2 cellular contexts compared by ENCODE assay signal in the genomic region with DNA sequence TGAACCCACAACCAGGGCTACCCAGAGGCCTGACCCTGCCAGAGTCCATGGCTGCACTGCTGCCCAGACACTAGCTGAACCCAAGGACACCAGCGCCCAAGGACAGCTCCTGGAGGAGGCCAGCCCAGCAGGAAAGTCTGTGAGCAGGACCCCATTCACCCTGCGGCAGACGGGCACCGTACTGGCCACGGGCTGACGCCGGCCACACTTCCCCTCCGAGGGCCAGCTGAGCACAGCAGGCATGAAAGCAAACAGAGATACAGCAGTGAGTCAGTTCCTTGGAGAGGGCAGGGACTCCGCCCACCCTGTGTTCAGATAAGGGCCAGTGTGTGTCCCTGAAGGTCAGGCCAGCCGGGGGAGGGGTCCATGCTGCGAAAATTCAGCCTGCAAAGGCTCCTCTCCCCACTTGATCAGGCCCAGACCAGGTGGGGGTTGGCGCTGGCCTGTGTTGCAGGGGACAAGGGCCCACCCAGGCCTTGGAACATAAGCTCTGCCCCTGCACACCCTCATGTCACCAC.
TF ChIP-seq lines count a peak whose summit lies in the region.

No MANE protein-coding gene starts in this region.

TF ChIP-seq in IMR-90, 13 proteins besides CTCF, POLR2A, EP300 and RAD21:
- no peak for TF ChIP-seq MXI1 (IDR thresholded peaks at IDR 0.05; ENCODE audit: borderline replicate concordance, low read depth, low read length)
- TF ChIP-seq NFE2L2 (IDR thresholded peaks at IDR 0.05; ENCODE audit: low read depth, low read length): no peak
- no peak for TF ChIP-seq BHLHE40 (IDR thresholded peaks at IDR 0.05; ENCODE audit: low read depth, low read length)
- TF ChIP-seq SMC3 (IDR thresholded peaks at IDR 0.05; ENCODE audit: low read depth, low read length): no peak
- TF ChIP-seq, protein P1, sequence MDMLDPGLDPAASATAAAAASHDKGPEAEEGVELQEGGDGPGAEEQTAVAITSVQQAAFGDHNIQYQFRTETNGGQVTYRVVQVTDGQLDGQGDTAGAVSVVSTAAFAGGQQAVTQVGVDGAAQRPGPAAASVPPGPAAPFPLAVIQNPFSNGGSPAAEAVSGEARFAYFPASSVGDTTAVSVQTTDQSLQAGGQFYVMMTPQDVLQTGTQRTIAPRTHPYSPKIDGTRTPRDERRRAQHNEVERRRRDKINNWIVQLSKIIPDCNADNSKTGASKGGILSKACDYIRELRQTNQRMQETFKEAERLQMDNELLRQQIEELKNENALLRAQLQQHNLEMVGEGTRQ (IDR thresholded peaks at IDR 0.05; ENCODE audit: low read depth, low read length): no peak
- TF ChIP-seq MAFK (IDR thresholded peaks at IDR 0.05; ENCODE audit: low read depth, low read length): no peak
- TF ChIP-seq, protein P2, sequence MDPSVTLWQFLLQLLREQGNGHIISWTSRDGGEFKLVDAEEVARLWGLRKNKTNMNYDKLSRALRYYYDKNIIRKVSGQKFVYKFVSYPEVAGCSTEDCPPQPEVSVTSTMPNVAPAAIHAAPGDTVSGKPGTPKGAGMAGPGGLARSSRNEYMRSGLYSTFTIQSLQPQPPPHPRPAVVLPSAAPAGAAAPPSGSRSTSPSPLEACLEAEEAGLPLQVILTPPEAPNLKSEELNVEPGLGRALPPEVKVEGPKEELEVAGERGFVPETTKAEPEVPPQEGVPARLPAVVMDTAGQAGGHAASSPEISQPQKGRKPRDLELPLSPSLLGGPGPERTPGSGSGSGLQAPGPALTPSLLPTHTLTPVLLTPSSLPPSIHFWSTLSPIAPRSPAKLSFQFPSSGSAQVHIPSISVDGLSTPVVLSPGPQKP (IDR thresholded peaks at IDR 0.05; ENCODE audit: borderline replicate concordance, low read depth, low read length): no peak
- no peak for TF ChIP-seq FOS (IDR thresholded peaks at IDR 0.05; ENCODE audit: low read depth, low read length)
- no peak for TF ChIP-seq MAZ (IDR thresholded peaks at IDR 0.05; ENCODE audit: borderline replicate concordance, low read depth, low read length)
- no peak for TF ChIP-seq RFX5 (IDR thresholded peaks at IDR 0.05; ENCODE audit: low read depth, low read length)
- no peak for TF ChIP-seq CHD1 (IDR thresholded peaks at IDR 0.05; ENCODE audit: low read depth, low read length)
- TF ChIP-seq CEBPB (IDR thresholded peaks at IDR 0.05; ENCODE audit: low read depth, low read length): no peak
- no peak for TF ChIP-seq RCOR1 (IDR thresholded peaks at IDR 0.05; ENCODE audit: insufficient replicate concordance, low read length)

TF ChIP-seq in K562, 482 proteins besides CTCF, POLR2A, EP300 and RAD21 (continues in another document):
- TF ChIP-seq HNRNPH1 (optimal IDR thresholded peaks at IDR 0.05; ENCODE audit: low read depth, low read length): no peak
- TF ChIP-seq TFAM (CRISPR knock-in tag; conservative IDR thresholded peaks at IDR 0.05): no peak
- TF ChIP-seq ILK (tag; IDR thresholded peaks at IDR 0.05; ENCODE audit: borderline replicate concordance, low read depth): no peak
- TF ChIP-seq PTTG1 (tag; IDR thresholded peaks at IDR 0.05; ENCODE audit: low read depth): no peak
- TF ChIP-seq HDAC1 (IDR thresholded peaks at IDR 0.05): peak in 1 of 2 experiments; percentile 91; a peak in 2 of 4 replicates
- TF ChIP-seq ZBTB7A (IDR thresholded peaks at IDR 0.05; ENCODE audit: borderline replicate concordance, control insufficient read depth, low read depth, low read length): peak; percentile 78; the same call in 1 of the 2 replicates
- 0 out of 2 replicates have a peak, but pooled peaks have one; percentile 57 for TF ChIP-seq OTX1 (CRISPR knock-in tag; IDR thresholded peaks at IDR 0.05)
- peak; percentile 73 to 76 for TF ChIP-seq MAZ (CRISPR knock-in tag; conservative IDR thresholded peaks at IDR 0.05 in 1 of 2, IDR thresholded peaks at IDR 0.05 in 1 of 2)
- TF ChIP-seq SMAD3 (CRISPR knock-in tag; conservative IDR thresholded peaks at IDR 0.05): no peak
- TF ChIP-seq, protein P3, sequence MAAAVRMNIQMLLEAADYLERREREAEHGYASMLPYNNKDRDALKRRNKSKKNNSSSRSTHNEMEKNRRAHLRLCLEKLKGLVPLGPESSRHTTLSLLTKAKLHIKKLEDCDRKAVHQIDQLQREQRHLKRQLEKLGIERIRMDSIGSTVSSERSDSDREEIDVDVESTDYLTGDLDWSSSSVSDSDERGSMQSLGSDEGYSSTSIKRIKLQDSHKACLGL (CRISPR knock-in tag; IDR thresholded peaks at IDR 0.05; ENCODE audit: borderline replicate concordance, poor library complexity, severe bottlenecking): no peak
- peak; percentile 40 for TF ChIP-seq NR2C1 (IDR thresholded peaks at IDR 0.05)
- peak; percentile 53; the same call in 1 of the 2 replicates for TF ChIP-seq NR2C1 (tag; IDR thresholded peaks at IDR 0.05)
- no peak for TF ChIP-seq RFX1 (IDR thresholded peaks at IDR 0.05)
- peak in 1 of 2 experiments; percentile 94; a peak in 2 of 4 replicates for TF ChIP-seq FOXA3 (CRISPR knock-in tag; conservative IDR thresholded peaks at IDR 0.05 in 1 of 2, IDR thresholded peaks at IDR 0.05 in 1 of 2)
- peak; percentile 76; the same call in 1 of the 2 replicates for TF ChIP-seq GATAD2A (IDR thresholded peaks at IDR 0.05)
- TF ChIP-seq, protein P4, sequence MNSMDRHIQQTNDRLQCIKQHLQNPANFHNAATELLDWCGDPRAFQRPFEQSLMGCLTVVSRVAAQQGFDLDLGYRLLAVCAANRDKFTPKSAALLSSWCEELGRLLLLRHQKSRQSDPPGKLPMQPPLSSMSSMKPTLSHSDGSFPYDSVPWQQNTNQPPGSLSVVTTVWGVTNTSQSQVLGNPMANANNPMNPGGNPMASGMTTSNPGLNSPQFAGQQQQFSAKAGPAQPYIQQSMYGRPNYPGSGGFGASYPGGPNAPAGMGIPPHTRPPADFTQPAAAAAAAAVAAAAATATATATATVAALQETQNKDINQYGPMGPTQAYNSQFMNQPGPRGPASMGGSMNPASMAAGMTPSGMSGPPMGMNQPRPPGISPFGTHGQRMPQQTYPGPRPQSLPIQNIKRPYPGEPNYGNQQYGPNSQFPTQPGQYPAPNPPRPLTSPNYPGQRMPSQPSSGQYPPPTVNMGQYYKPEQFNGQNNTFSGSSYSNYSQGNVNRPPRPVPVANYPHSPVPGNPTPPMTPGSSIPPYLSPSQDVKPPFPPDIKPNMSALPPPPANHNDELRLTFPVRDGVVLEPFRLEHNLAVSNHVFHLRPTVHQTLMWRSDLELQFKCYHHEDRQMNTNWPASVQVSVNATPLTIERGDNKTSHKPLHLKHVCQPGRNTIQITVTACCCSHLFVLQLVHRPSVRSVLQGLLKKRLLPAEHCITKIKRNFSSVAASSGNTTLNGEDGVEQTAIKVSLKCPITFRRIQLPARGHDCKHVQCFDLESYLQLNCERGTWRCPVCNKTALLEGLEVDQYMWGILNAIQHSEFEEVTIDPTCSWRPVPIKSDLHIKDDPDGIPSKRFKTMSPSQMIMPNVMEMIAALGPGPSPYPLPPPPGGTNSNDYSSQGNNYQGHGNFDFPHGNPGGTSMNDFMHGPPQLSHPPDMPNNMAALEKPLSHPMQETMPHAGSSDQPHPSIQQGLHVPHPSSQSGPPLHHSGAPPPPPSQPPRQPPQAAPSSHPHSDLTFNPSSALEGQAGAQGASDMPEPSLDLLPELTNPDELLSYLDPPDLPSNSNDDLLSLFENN (IDR thresholded peaks at IDR 0.05; ENCODE audit: low read depth in 2 of 2, low read length in 2 of 2): 0 out of 4 replicates have a peak, but pooled peaks of 1 of the 2 experiments have one; percentile 14
- TF ChIP-seq MECOM (CRISPR knock-in tag; IDR thresholded peaks at IDR 0.05): no peak
- TF ChIP-seq, protein P5, sequence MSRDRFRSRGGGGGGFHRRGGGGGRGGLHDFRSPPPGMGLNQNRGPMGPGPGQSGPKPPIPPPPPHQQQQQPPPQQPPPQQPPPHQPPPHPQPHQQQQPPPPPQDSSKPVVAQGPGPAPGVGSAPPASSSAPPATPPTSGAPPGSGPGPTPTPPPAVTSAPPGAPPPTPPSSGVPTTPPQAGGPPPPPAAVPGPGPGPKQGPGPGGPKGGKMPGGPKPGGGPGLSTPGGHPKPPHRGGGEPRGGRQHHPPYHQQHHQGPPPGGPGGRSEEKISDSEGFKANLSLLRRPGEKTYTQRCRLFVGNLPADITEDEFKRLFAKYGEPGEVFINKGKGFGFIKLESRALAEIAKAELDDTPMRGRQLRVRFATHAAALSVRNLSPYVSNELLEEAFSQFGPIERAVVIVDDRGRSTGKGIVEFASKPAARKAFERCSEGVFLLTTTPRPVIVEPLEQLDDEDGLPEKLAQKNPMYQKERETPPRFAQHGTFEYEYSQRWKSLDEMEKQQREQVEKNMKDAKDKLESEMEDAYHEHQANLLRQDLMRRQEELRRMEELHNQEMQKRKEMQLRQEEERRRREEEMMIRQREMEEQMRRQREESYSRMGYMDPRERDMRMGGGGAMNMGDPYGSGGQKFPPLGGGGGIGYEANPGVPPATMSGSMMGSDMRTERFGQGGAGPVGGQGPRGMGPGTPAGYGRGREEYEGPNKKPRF (IDR thresholded peaks at IDR 0.05; ENCODE audit: low read depth, low read length): no peak
- no peak for TF ChIP-seq STAG1 (CRISPR knock-in tag; IDR thresholded peaks at IDR 0.05; ENCODE audit: borderline replicate concordance)
- TF ChIP-seq, protein P6, sequence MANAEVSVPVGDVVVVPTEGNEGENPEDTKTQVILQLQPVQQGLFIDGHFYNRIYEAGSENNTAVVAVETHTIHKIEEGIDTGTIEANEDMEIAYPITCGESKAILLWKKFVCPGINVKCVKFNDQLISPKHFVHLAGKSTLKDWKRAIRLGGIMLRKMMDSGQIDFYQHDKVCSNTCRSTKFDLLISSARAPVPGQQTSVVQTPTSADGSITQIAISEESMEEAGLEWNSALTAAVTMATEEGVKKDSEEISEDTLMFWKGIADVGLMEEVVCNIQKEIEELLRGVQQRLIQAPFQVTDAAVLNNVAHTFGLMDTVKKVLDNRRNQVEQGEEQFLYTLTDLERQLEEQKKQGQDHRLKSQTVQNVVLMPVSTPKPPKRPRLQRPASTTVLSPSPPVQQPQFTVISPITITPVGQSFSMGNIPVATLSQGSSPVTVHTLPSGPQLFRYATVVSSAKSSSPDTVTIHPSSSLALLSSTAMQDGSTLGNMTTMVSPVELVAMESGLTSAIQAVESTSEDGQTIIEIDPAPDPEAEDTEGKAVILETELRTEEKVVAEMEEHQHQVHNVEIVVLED (CRISPR knock-in tag; IDR thresholded peaks at IDR 0.05): 0 out of 2 replicates have a peak, but pooled peaks have one; percentile 20
- peak; percentile 37; the same call in 1 of the 2 replicates for TF ChIP-seq HCFC1 (IDR thresholded peaks at IDR 0.05; ENCODE audit: low read depth, low read length)
- TF ChIP-seq TCFL5 (CRISPR knock-in tag; conservative IDR thresholded peaks at IDR 0.05): no peak
- peak; percentile 49; the same call in 1 of the 2 replicates for TF ChIP-seq POLR2AphosphoS5 (IDR thresholded peaks at IDR 0.05; ENCODE audit: control insufficient read depth, insufficient read depth, low read depth, low read length)
- peak; percentile 78 to 96 for TF ChIP-seq SIN3A (IDR thresholded peaks at IDR 0.05; ENCODE audit: borderline replicate concordance in 2 of 2, control insufficient read depth in 1 of 2, low read depth in 2 of 2, low read length in 2 of 2)
- TF ChIP-seq CTBP1 (IDR thresholded peaks at IDR 0.05; ENCODE audit: borderline replicate concordance): peak; percentile 91; the same call in 1 of the 2 replicates
- TF ChIP-seq MEF2D (tag; conservative IDR thresholded peaks at IDR 0.05; ENCODE audit: low read depth): no peak; the same call in 1 of the 2 replicates
- no peak for TF ChIP-seq IRF2 (CRISPR knock-in tag; IDR thresholded peaks at IDR 0.05)
- no peak for TF ChIP-seq ZNF23 (CRISPR knock-in tag; IDR thresholded peaks at IDR 0.05)
- peak; percentile 94 for TF ChIP-seq MTA3 (IDR thresholded peaks at IDR 0.05; ENCODE audit: borderline replicate concordance)
- no peak for TF ChIP-seq ELF4 (CRISPR knock-in tag; IDR thresholded peaks at IDR 0.05)
- TF ChIP-seq CBX1 (IDR thresholded peaks at IDR 0.05; ENCODE audit: low read depth): no peak
- TF ChIP-seq, protein P7, sequence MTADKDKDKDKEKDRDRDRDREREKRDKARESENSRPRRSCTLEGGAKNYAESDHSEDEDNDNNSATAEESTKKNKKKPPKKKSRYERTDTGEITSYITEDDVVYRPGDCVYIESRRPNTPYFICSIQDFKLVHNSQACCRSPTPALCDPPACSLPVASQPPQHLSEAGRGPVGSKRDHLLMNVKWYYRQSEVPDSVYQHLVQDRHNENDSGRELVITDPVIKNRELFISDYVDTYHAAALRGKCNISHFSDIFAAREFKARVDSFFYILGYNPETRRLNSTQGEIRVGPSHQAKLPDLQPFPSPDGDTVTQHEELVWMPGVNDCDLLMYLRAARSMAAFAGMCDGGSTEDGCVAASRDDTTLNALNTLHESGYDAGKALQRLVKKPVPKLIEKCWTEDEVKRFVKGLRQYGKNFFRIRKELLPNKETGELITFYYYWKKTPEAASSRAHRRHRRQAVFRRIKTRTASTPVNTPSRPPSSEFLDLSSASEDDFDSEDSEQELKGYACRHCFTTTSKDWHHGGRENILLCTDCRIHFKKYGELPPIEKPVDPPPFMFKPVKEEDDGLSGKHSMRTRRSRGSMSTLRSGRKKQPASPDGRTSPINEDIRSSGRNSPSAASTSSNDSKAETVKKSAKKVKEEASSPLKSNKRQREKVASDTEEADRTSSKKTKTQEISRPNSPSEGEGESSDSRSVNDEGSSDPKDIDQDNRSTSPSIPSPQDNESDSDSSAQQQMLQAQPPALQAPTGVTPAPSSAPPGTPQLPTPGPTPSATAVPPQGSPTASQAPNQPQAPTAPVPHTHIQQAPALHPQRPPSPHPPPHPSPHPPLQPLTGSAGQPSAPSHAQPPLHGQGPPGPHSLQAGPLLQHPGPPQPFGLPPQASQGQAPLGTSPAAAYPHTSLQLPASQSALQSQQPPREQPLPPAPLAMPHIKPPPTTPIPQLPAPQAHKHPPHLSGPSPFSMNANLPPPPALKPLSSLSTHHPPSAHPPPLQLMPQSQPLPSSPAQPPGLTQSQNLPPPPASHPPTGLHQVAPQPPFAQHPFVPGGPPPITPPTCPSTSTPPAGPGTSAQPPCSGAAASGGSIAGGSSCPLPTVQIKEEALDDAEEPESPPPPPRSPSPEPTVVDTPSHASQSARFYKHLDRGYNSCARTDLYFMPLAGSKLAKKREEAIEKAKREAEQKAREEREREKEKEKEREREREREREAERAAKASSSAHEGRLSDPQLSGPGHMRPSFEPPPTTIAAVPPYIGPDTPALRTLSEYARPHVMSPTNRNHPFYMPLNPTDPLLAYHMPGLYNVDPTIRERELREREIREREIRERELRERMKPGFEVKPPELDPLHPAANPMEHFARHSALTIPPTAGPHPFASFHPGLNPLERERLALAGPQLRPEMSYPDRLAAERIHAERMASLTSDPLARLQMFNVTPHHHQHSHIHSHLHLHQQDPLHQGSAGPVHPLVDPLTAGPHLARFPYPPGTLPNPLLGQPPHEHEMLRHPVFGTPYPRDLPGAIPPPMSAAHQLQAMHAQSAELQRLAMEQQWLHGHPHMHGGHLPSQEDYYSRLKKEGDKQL (CRISPR knock-in tag; IDR thresholded peaks at IDR 0.05; ENCODE audit: borderline replicate concordance): no peak
- TF ChIP-seq RBBP5 (IDR thresholded peaks at IDR 0.05; ENCODE audit: borderline replicate concordance, insufficient read depth, low read length, poor library complexity, severe bottlenecking): peak; percentile 33
- TF ChIP-seq NCOA2 (IDR thresholded peaks at IDR 0.05; ENCODE audit: partially characterized antibody in 2 of 2): no peak
- TF ChIP-seq, protein P8, sequence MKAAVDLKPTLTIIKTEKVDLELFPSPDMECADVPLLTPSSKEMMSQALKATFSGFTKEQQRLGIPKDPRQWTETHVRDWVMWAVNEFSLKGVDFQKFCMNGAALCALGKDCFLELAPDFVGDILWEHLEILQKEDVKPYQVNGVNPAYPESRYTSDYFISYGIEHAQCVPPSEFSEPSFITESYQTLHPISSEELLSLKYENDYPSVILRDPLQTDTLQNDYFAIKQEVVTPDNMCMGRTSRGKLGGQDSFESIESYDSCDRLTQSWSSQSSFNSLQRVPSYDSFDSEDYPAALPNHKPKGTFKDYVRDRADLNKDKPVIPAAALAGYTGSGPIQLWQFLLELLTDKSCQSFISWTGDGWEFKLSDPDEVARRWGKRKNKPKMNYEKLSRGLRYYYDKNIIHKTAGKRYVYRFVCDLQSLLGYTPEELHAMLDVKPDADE (conservative IDR thresholded peaks at IDR 0.05; ENCODE audit: control insufficient read depth, low read depth, low read length): peak; percentile 52; the same call in 1 of the 2 replicates
- no peak for TF ChIP-seq MEIS2 (IDR thresholded peaks at IDR 0.05; ENCODE audit: partially characterized antibody)
